ENCODE assay signal across 17 cellular contexts in genomic region chr7:12303507-12303906, GRCh38.
DNase-seq lines count a peak whose midpoint lies in the region; ATAC-seq, FAIRE-seq and TF ChIP-seq lines count a peak whose summit lies in the region.
"Had no signal": no experiment of that assay in that cellular context is flagged by ENCODE, and none has a peak within 500 bp of the region (broad histone marks: within the 10 kb centered on the region; RNA-seq: fewer than 3 reads in every experiment).

No MANE protein-coding gene starts in this region.

- in situ Hi-C loops in K562 (cut with MboI), result loop anchor here (10.0 kb wide), 1 partner anchor 1601 kb away; no protein-coding TSS in a partner anchor

- H3K4me3 Mint-ChIP-seq in CD4-positive, alpha-beta T cell, result no peak overlapping the region
- no peak overlapping the region for H3K4me3 Mint-ChIP-seq in nephron progenitor cell
- H3K4me3 Mint-ChIP-seq: B cell had no signal

- H3K27ac Mint-ChIP-seq in CD4-positive, alpha-beta T cell, result no peak overlapping the region
- H3K27ac Mint-ChIP-seq in nephron progenitor cell, result no peak overlapping the region
- H3K27ac Mint-ChIP-seq: B cell had no signal

- ATAC-seq in K562 (peak; percentile 48), psoas muscle (no peak)
- no peak for ATAC-seq in CD4-positive, alpha-beta T cell (ENCODE audit: poor library complexity)
- ATAC-seq: activated CD4-positive, CD25-positive, alpha-beta regulatory T cell treated with anti-CD3 and anti-CD28 coated beads, Interleukin-2, amount 50 U/mL, for 24 hours had no signal

- CTCF ChIA-PET in K562 (lab: Yijun Ruan, JAX; ENCODE audit: low intra/inter-chr PET ratio), result no interaction called here
- CTCF ChIA-PET in CD4-positive, alpha-beta T cell (lab: Charles Lee), result no interaction called here

- no peak for TF ChIP-seq EP300 in K562 (IDR thresholded peaks at IDR 0.05; ENCODE audit: low read length)

- no peaks in the 10 kb centered on the region for H3K27me3 Mint-ChIP-seq in CD4-positive, alpha-beta T cell
- H3K27me3 Mint-ChIP-seq in nephron progenitor cell (ENCODE audit: low read depth, poor library complexity), result no peaks in the 10 kb centered on the region

- TF ChIP-seq POLR2A in K562 (conservative IDR thresholded peaks at IDR 0.05), result no peak

- DNase-seq in A172 (ENCODE audit: low spot score) (peak; percentile 15), Daoy (ENCODE audit: low read depth) (peak; percentile 60), NCI-H2171 (lab: John Stamatoyannopoulos, UW) (peak; percentile 12), K562 (ENCODE audit: extremely low read depth in 1 of 4, low spot score in 3 of 4) (peak in 2 of 4 experiments; percentile 9 to 25), psoas muscle (no peak), HPDE6-E6E7 (ENCODE audit: extremely low spot score) (no peak), nephron progenitor cell (no peak)
- no peak for DNase-seq in CD4-positive, alpha-beta T cell
- DNase-seq: activated gamma-delta T cell, aorta, esophagus squamous epithelium, kidney glomerular epithelial cell, retina, T-helper 2 cell had no signal

- no peaks in the 10 kb centered on the region for H3K9me3 Mint-ChIP-seq in CD4-positive, alpha-beta T cell
- peaks cover 6% of the 10 kb centered on the region for H3K9me3 Mint-ChIP-seq in nephron progenitor cell

- H4K20me1 ChIP-seq in K562 (replicated peaks; ENCODE audit: control insufficient read depth, insufficient read depth, low read length), result no peaks in the 10 kb centered on the region

- H3K9ac ChIP-seq in K562 (ENCODE audit: insufficient read depth in 1 of 2, low read depth in 2 of 2, low read length in 2 of 2), result no peak overlapping the region

- no peaks in the 10 kb centered on the region for H3K36me3 ChIP-seq in K562 (ENCODE audit: control insufficient read depth, insufficient read depth, low read length)
- no peaks in the 10 kb centered on the region for H3K36me3 ChIP-seq in psoas muscle (ENCODE audit: insufficient read depth in 1 of 2, low read depth in 1 of 2)
- H3K36me3 ChIP-seq: esophagus squamous epithelium had no signal

- no peak overlapping the region for H3K4me2 ChIP-seq in K562 (ENCODE audit: insufficient read depth, low read length)

- H3K4me3 ChIP-seq in K562 (no peak overlapping the region), psoas muscle (no peak overlapping the region)
- H3K4me3 ChIP-seq: esophagus squamous epithelium had no signal

- no peak for FAIRE-seq in K562 (lab: Jason Lieb, UNC)
- FAIRE-seq: RCC 7860 had no signal

- no peak for TF ChIP-seq RAD21 in K562 (CRISPR knock-in tag; conservative IDR thresholded peaks at IDR 0.05 in 1 of 2, IDR thresholded peaks at IDR 0.05 in 1 of 2)

- H3K9me1 ChIP-seq in K562 (ENCODE audit: control insufficient read depth, insufficient read depth, low read length), result no peaks in the 10 kb centered on the region

- H3K27ac ChIP-seq in K562 (ENCODE audit: extremely low read depth, low read depth, low read length), result no peak overlapping the region
- H3K27ac ChIP-seq in psoas muscle, result no peak overlapping the region
- H3K27ac ChIP-seq in CD4-positive, alpha-beta T cell (ENCODE audit: low read depth, low read length), result no peak overlapping the region

- intact Hi-C loops in K562 (cut with micrococcal nuclease) (no loop called here), psoas muscle (cut with DNase I) (no loop called here)
- intact Hi-C loops in CD4-positive, alpha-beta T cell (cut with DNase I, micrococcal nuclease), result no loop called here

- H3K4me1 ChIP-seq in K562 (replicated peaks in 1 of 2; ENCODE audit: control insufficient read depth in 2 of 2, insufficient read depth in 2 of 2, low read length in 2 of 2) (no peaks in the 10 kb centered on the region), psoas muscle (no peaks in the 10 kb centered on the region)

- no peaks in the 10 kb centered on the region for H3K4me1 Mint-ChIP-seq in CD4-positive, alpha-beta T cell (ENCODE audit: low read depth)
- no peaks in the 10 kb centered on the region for H3K4me1 Mint-ChIP-seq in nephron progenitor cell
- H3K4me1 Mint-ChIP-seq: B cell had no signal

- H2AFZ ChIP-seq in K562 (ENCODE audit: low read depth, low read length), result no peak overlapping the region

- POLR2A ChIA-PET in K562 (lab: Yijun Ruan, JAX), result no interaction called here
- POLR2A ChIA-PET in CD4-positive, alpha-beta T cell (lab: Charles Lee), result interaction anchor here (0.5 kb wide), 1 partner anchor 80 kb away, joined by 3 read pairs; no protein-coding TSS in a partner anchor

- TF ChIP-seq CTCF in K562 (IDR thresholded peaks at IDR 0.05 in 2 of 3, conservative IDR thresholded peaks at IDR 0.05 in 1 of 3; ENCODE audit: insufficient read depth in 2 of 3, low read depth in 1 of 3, low read length in 3 of 3), result no peak
- TF ChIP-seq CTCF in psoas muscle (IDR thresholded peaks at IDR 0.05), result no peak
- no peak for TF ChIP-seq CTCF in CD4-positive, alpha-beta T cell (IDR thresholded peaks at IDR 0.05)
- no peak for TF ChIP-seq CTCF in nephron progenitor cell (IDR thresholded peaks at IDR 0.05)

- no peaks in the 10 kb centered on the region for H3K9me3 ChIP-seq in K562 (replicated peaks; ENCODE audit: control insufficient read depth, insufficient read depth, low read depth, low read length)
- H3K9me3 ChIP-seq in psoas muscle, result no peaks in the 10 kb centered on the region
- H3K9me3 ChIP-seq in CD4-positive, alpha-beta T cell (ENCODE audit: control insufficient read depth, low read length), result no peaks in the 10 kb centered on the region
- H3K9me3 ChIP-seq: esophagus squamous epithelium had no signal

- H3K27me3 ChIP-seq in K562 (ENCODE audit: control insufficient read depth in 2 of 2, insufficient read depth in 2 of 2, low read length in 2 of 2) (no peaks in the 10 kb centered on the region), psoas muscle (ENCODE audit: insufficient read depth in 3 of 3, low read length in 2 of 3) (no peaks in the 10 kb centered on the region)
- no peaks in the 10 kb centered on the region for H3K27me3 ChIP-seq in CD4-positive, alpha-beta T cell (ENCODE audit: control insufficient read depth, insufficient read depth, low read length)
- H3K27me3 ChIP-seq: esophagus squamous epithelium had no signal

- WGBS in K562 (ENCODE audit: insufficient coverage, low coverage, missing lambda C conversion rate), result 60% methylated on average over 4 of the region's 4 CpGs
- WGBS in psoas muscle, 3 donors, result 49 to 53% (median 52%) methylated on average over 4 of the region's 4 CpGs

- H3K36me3 Mint-ChIP-seq in CD4-positive, alpha-beta T cell (ENCODE audit: low read depth), result no peaks in the 10 kb centered on the region
- H3K36me3 Mint-ChIP-seq in nephron progenitor cell (ENCODE audit: low read depth), result no peaks in the 10 kb centered on the region

- no peaks in the 10 kb centered on the region for H3K79me2 ChIP-seq in K562 (ENCODE audit: control insufficient read depth, insufficient read depth, low read length)

- no TSS peak for BruUV-seq in K562 (replicated peaks; lab: Mats Ljungman, UMichigan)

TF ChIP-seq in K562, 482 proteins besides CTCF, POLR2A, EP300 and RAD21 (continues in another document):
- no peak for TF ChIP-seq BRD4 (IDR thresholded peaks at IDR 0.05)
- TF ChIP-seq, protein P1, sequence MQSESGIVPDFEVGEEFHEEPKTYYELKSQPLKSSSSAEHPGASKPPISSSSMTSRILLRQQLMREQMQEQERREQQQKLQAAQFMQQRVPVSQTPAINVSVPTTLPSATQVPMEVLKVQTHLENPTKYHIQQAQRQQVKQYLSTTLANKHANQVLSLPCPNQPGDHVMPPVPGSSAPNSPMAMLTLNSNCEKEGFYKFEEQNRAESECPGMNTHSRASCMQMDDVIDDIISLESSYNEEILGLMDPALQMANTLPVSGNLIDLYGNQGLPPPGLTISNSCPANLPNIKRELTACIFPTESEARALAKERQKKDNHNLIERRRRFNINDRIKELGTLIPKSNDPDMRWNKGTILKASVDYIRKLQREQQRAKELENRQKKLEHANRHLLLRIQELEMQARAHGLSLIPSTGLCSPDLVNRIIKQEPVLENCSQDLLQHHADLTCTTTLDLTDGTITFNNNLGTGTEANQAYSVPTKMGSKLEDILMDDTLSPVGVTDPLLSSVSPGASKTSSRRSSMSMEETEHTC (IDR thresholded peaks at IDR 0.05), result no peak
- no peak for TF ChIP-seq CEBPZ (IDR thresholded peaks at IDR 0.05; ENCODE audit: borderline replicate concordance, low read depth, low read length)
- no peak for TF ChIP-seq SMARCB1 (IDR thresholded peaks at IDR 0.05; ENCODE audit: insufficient read length, low read depth)
- no peak for TF ChIP-seq ETS1 (conservative IDR thresholded peaks at IDR 0.05; ENCODE audit: control insufficient read depth, low read depth, low read length)
- TF ChIP-seq FOXP1 (CRISPR knock-in tag; IDR thresholded peaks at IDR 0.05), result no peak

Comparison
In these comparisons a context has a peak if more than half of its experiments do, and no peak if none do; other contexts are left out.
1. DNase-seq: peak in A172 (single experiment), Daoy (single experiment) and NCI-H2171 (single experiment); none in psoas muscle (0 of 2), HPDE6-E6E7 (single experiment), CD4-positive, alpha-beta T cell (0 of 10) and nephron progenitor cell (single experiment).